Comparison of ENCODE assay signal across 15 cellular contexts in genomic region chr5:65032250-65032649, GRCh38.
A peak's percentile ranks its signal among the peaks of the same experiment; 100 is the strongest.
DNase-seq lines count a peak whose midpoint lies in the region; ATAC-seq, FAIRE-seq and TF ChIP-seq lines count a peak whose summit lies in the region.
"Had no signal": no experiment of that assay in that cellular context is flagged by ENCODE, and none has a peak within 500 bp of the region (broad histone marks: within the 10 kb centered on the region; RNA-seq: fewer than 3 reads in every experiment).

No MANE protein-coding gene starts in this region.

- H3K36me3 ChIP-seq in endothelial cell of umbilical vein (ENCODE audit: control insufficient read depth in 2 of 2, extremely low read depth in 1 of 2, insufficient read depth in 2 of 2, low read length in 2 of 2), result no peaks in the 10 kb centered on the region

- H3K4me1 ChIP-seq in endothelial cell of umbilical vein (ENCODE audit: control insufficient read depth, extremely low read depth, insufficient read depth, low read length), result peaks cover 19% of the 10 kb centered on the region

- H3K79me2 ChIP-seq in endothelial cell of umbilical vein (ENCODE audit: control insufficient read depth, insufficient read depth, low read length), result no peaks in the 10 kb centered on the region

- H3K4me3 ChIP-seq in endothelial cell of umbilical vein (replicated peaks in 1 of 3; ENCODE audit: insufficient read depth in 1 of 3, low read depth in 1 of 3, low read length in 3 of 3) (no peak overlapping the region), skeletal muscle cell (ENCODE audit: low read depth, low read length) (no peak overlapping the region)

- TF ChIP-seq POLR2A in endothelial cell of umbilical vein (IDR thresholded peaks at IDR 0.05; ENCODE audit: low read depth, low read length), result no peak

- H4K20me1 ChIP-seq in endothelial cell of umbilical vein (replicated peaks; ENCODE audit: control insufficient read depth, extremely low read depth, insufficient read depth, low read length), result no peaks in the 10 kb centered on the region

- H3K9me1 ChIP-seq in endothelial cell of umbilical vein (replicated peaks; ENCODE audit: control insufficient read depth, extremely low read depth, insufficient read depth, low read length), result no peaks in the 10 kb centered on the region

- ATAC-seq in HG03196 (IDR thresholded peaks at IDR 0.05; ENCODE audit: unreplicated experiment), result no peak
- ATAC-seq: activated T-cell treated with anti-CD3 and anti-CD28 coated beads, Interleukin-2, amount 50 U/mL, for 72 hours had no signal

- intact Hi-C loops in endothelial cell of umbilical vein (cut with micrococcal nuclease), result no loop called here

- DNase-seq in EH (ENCODE audit: low read depth) (peak; percentile 96), NCI-H460 (ENCODE audit: extremely low read depth, low read depth) (peak; percentile 98), endothelial cell of umbilical vein (ENCODE audit: low read depth, low spot score) (peak; percentile 44), skeletal muscle cell (ENCODE audit: low read depth) (peak; percentile 99), SKM-1 (lab: John Stamatoyannopoulos, UW; ENCODE audit: unreplicated experiment) (no peak), RWPE1 (ENCODE audit: low spot score) (no peak), NCI-H187 treated with DMSO at 0.1 percent for 48 hours (lab: John Stamatoyannopoulos, UW) (no peak)
- DNase-seq: activated T-cell treated with anti-CD3 and anti-CD28 coated beads, Interleukin-2, amount 50 U/mL, for 72 hours; amygdala; kidney glomerular epithelial cell; NCI-H1436 treated with DMSO at 0.1 percent for 48 hours; NCI-H524; stimulated activated CD4-positive, alpha-beta T cell treated with anti-CD3 and anti-CD28 coated beads, Interleukin-2, amount 100 ng/mL, for 48 hours had no signal

- no peaks in the 10 kb centered on the region for H3K27me3 ChIP-seq in endothelial cell of umbilical vein (ENCODE audit: control insufficient read depth in 2 of 2, insufficient read depth in 2 of 2, low read length in 2 of 2)

- FAIRE-seq in endothelial cell of umbilical vein (lab: Jason Lieb, UNC), result no peak
- FAIRE-seq: urothelium cell line had no signal

- no TSS peak for BruUV-seq in endothelial cell of umbilical vein (replicated peaks; lab: Mats Ljungman, UMichigan)

- H3K27ac ChIP-seq in endothelial cell of umbilical vein (ENCODE audit: insufficient read depth, low read depth, low read length) (peak overlapping the region; percentile 38), RWPE1 (no peak overlapping the region)

- POLR2A ChIA-PET in endothelial cell of umbilical vein (lab: Charles Lee), result interaction anchor here (0.6 kb wide), 1 partner anchor 286 kb away, joined by 3 read pairs; no protein-coding TSS in a partner anchor
- POLR2A ChIA-PET in RWPE1 (lab: Yijun Ruan, JAX; ENCODE audit: low non-redundant PET), result no interaction called here

- TF ChIP-seq CTCF in endothelial cell of umbilical vein (IDR thresholded peaks at IDR 0.05; ENCODE audit: extremely low read depth in 1 of 2, insufficient read depth in 1 of 2, low read depth in 1 of 2, low read length in 2 of 2) (no peak), RWPE1 (conservative IDR thresholded peaks at IDR 0.05; ENCODE audit: low read depth) (no peak)

- no peaks in the 10 kb centered on the region for H3K9me3 ChIP-seq in endothelial cell of umbilical vein (replicated peaks; ENCODE audit: control insufficient read depth, insufficient read depth, low read length)

- no peak overlapping the region for H3K9ac ChIP-seq in endothelial cell of umbilical vein (replicated peaks; ENCODE audit: extremely low read depth, insufficient read depth, low read length)

- dilution Hi-C loops in endothelial cell of umbilical vein (cut with MboI; ENCODE audit: extremely low pct_ligation_motif_present, low sequenced_read_pairs), result no loop called here

- CTCF ChIA-PET in endothelial cell of umbilical vein (lab: Charles Lee) (interaction anchor here (1.2 to 4.6 kb wide), 3 partner anchors 12 to 222 kb away, joined by 5 to 22 read pairs (median 5); no protein-coding TSS in a partner anchor), RWPE1 (lab: Yijun Ruan, JAX) (no interaction called here)

- H2AFZ ChIP-seq in endothelial cell of umbilical vein (ENCODE audit: low read depth, low read length), result peak overlapping the region; percentile 61

- no peak overlapping the region for H3K4me2 ChIP-seq in endothelial cell of umbilical vein (ENCODE audit: insufficient read depth, low read length)

TF ChIP-seq in endothelial cell of umbilical vein, 7 proteins besides CTCF, POLR2A, EP300 and RAD21:
- TF ChIP-seq POLR2AphosphoS5 (IDR thresholded peaks at IDR 0.05; ENCODE audit: insufficient read depth, low read depth, low read length) (no peak), JUN (IDR thresholded peaks at IDR 0.05; ENCODE audit: borderline replicate concordance, insufficient read depth, insufficient read length, low read depth) (peak; percentile 11)

Comparison
In these comparisons a context has a peak if more than half of its experiments do, and no peak if none do; other contexts are left out.
1. DNase-seq: peak in EH (single experiment), NCI-H460 (single experiment), endothelial cell of umbilical vein (single experiment) and skeletal muscle cell (single experiment); none in SKM-1 (single experiment), RWPE1 (single experiment) and NCI-H187 treated with DMSO at 0.1 percent for 48 hours (single experiment).